10 cellular contexts compared by ENCODE assay signal in genomic region chr19:41193420-41194156, GRCh38. TPM values are rescaled to one million over a fixed set of nuclear protein-coding genes. Genes with fewer than 3 reads are reported as not detected.
A peak's percentile ranks its signal among the peaks of the same experiment; 100 is the strongest.
DNase-seq lines count a peak whose midpoint lies in the region; ATAC-seq and TF ChIP-seq lines count a peak whose summit lies in the region.
"Had no signal": no experiment of that assay in that cellular context is flagged by ENCODE, and none has a peak within 500 bp of the region (broad histone marks: within the 10 kb centered on the region; RNA-seq: fewer than 3 reads in every experiment).

No MANE protein-coding gene starts in this region.

- H3K27me3 Mint-ChIP-seq in activated T-cell treated with anti-CD3 and anti-CD28 coated beads, Interleukin-2, amount 50 U/mL, for 4 hours (ENCODE audit: low read depth) = peaks cover 58% of the 10 kb centered on the region

- H3K4me1 ChIP-seq in stomach = peaks cover 6 to 34% (median 13%) of the 10 kb centered on the region in 4 donors
- H3K4me1 ChIP-seq: BE2C had no signal

- peak overlapping the region; percentile 12 for H3K4me3 ChIP-seq in astrocyte of the spinal cord (ENCODE audit: low read depth, low read length)
- H3K4me3 ChIP-seq in stomach = peak overlapping the region; percentile 38 to 58 (median 52)

- ATAC-seq in activated T-cell treated with anti-CD3 and anti-CD28 coated beads, Interleukin-2, amount 50 U/mL, for 4 hours = peak; percentile 16 to 32
- ATAC-seq in left colon = peak; percentile 47
- ATAC-seq in HG02623 (IDR thresholded peaks at IDR 0.05; ENCODE audit: unreplicated experiment) = no peak
- ATAC-seq in HG02763 (IDR thresholded peaks at IDR 0.05; ENCODE audit: unreplicated experiment) = no peak

- no peaks in the 10 kb centered on the region for H3K9me3 ChIP-seq in stomach
- H3K9me3 ChIP-seq: BE2C, neutrophil had no signal

- H3K27ac ChIP-seq in stomach = peak overlapping the region; percentile 40 to 81 (median 70)
- H3K27ac ChIP-seq: neutrophil had no signal

- no peak for TF ChIP-seq CTCF in astrocyte of the spinal cord (IDR thresholded peaks at IDR 0.05; ENCODE audit: low read depth, low read length)
- no peak for TF ChIP-seq CTCF in stomach (IDR thresholded peaks at IDR 0.05)

- intact Hi-C loops in left colon (cut with DNase I, micrococcal nuclease) (no loop called here), stomach (cut with DNase I; ENCODE audit: low total_unique reads) (no loop called here)

- H3K36me3 ChIP-seq in stomach = peaks cover 0 to 10% (median 3%) of the 10 kb centered on the region in 4 donors
- H3K36me3 ChIP-seq: BE2C, neutrophil had no signal

- TF ChIP-seq EP300 in stomach (IDR thresholded peaks at IDR 0.05) = no peak

- peaks cover 0 to 62% (median 24%) of the 10 kb centered on the region in 3 donors for H3K27me3 ChIP-seq in stomach

- 16 to 27% (median 20%) methylated on average over 10 to 13 of the region's 13 CpGs for WGBS in stomach, 5 donors

- H3K9me3 Mint-ChIP-seq in activated T-cell treated with anti-CD3 and anti-CD28 coated beads, Interleukin-2, amount 50 U/mL, for 4 hours = no peaks in the 10 kb centered on the region

- H3K4me3 Mint-ChIP-seq in activated T-cell treated with anti-CD3 and anti-CD28 coated beads, Interleukin-2, amount 50 U/mL, for 4 hours = no peak overlapping the region

- no peak for TF ChIP-seq POLR2A in stomach (IDR thresholded peaks at IDR 0.05)

- DNase-seq in activated T-cell treated with anti-CD3 and anti-CD28 coated beads, Interleukin-2, amount 50 U/mL, for 4 hours = no peak
- DNase-seq in activated T-cell treated with anti-CD3 and anti-CD28 coated beads, Interleukin-2, amount 50 U/mL, for 48 hours = no peak
- DNase-seq in astrocyte of the spinal cord (ENCODE audit: low read depth, low spot score) (no peak), left colon (peak in 1 of 2 donors; percentile 25), stomach (no peak), iPS-NIHi11 (ENCODE audit: low spot score) (no peak)
- DNase-seq: BE2C had no signal

- in situ Hi-C loops in astrocyte of the spinal cord (cut with HindIII; ENCODE audit: low sequenced_read_pairs) = no loop called here

- no peaks in the 10 kb centered on the region for H3K36me3 Mint-ChIP-seq in activated T-cell treated with anti-CD3 and anti-CD28 coated beads, Interleukin-2, amount 50 U/mL, for 4 hours (ENCODE audit: insufficient read depth)

- H3K4me1 Mint-ChIP-seq in activated T-cell treated with anti-CD3 and anti-CD28 coated beads, Interleukin-2, amount 50 U/mL, for 4 hours (ENCODE audit: low read depth) = peaks cover 11% of the 10 kb centered on the region

RNA-seq across cellular contexts. Expression of gene CYP2S1, which starts 0.6 kb away (rescaled TPM):
- total RNA-seq in activated T-cell treated with anti-CD3 and anti-CD28 coated beads, Interleukin-2, amount 50 U/mL, for 4 hours = under 1 TPM; 0.24 to 0.30 (median 0.27) TPM
- total RNA-seq in left colon (10 to 100 TPM; 22.6 to 44.9 TPM), stomach (10 to 100 TPM; 13.4 to 85.3 (median 39.7) TPM)
- 10 to 100 TPM in 2 of 3 donors, 1 to 10 TPM in 1; 7.9 to 19.9 (median 15.5) TPM for polyA plus RNA-seq in stomach

RNA-seq across cellular contexts. Expression of gene AXL, which starts 25.4 kb away (rescaled TPM):
- total RNA-seq in activated T-cell treated with anti-CD3 and anti-CD28 coated beads, Interleukin-2, amount 50 U/mL, for 4 hours = under 1 TPM; 0.08 to 0.40 (median 0.30) TPM
- total RNA-seq in left colon (10 to 100 TPM in 1 of 2 donors, 1 to 10 TPM in 1; 6.3 to 27.4 TPM), stomach (10 to 100 TPM; 14.8 to 48.7 (median 38.9) TPM)
- polyA plus RNA-seq in stomach = 1 to 10 TPM; 6.1 to 8.4 (median 7.0) TPM

Comparison
In these comparisons a context has a peak if more than half of its experiments do, and no peak if none do; other contexts are left out.
1. ATAC-seq: peak in activated T-cell treated with anti-CD3 and anti-CD28 coated beads, Interleukin-2, amount 50 U/mL, for 4 hours (2 of 2) and left colon (single experiment); none in HG02623 (single experiment) and HG02763 (single experiment).
2. RNA of gene CYP2S1, which starts 0.6 kb away (total RNA-seq): 22.6 to 44.9 TPM in left colon and 13.4 to 85.3 TPM in stomach; 0.24 to 0.30 TPM in activated T-cell treated with anti-CD3 and anti-CD28 coated beads, Interleukin-2, amount 50 U/mL, for 4 hours; every median in the first group is over 10 times any median in the second.
3. RNA of gene AXL, which starts 25.4 kb away (total RNA-seq): 14.8 to 48.7 TPM in stomach and 6.3 to 27.4 TPM in left colon; 0.08 to 0.40 TPM in activated T-cell treated with anti-CD3 and anti-CD28 coated beads, Interleukin-2, amount 50 U/mL, for 4 hours; every median in the first group is over 4 times any median in the second.